In the genomic region with DNA sequence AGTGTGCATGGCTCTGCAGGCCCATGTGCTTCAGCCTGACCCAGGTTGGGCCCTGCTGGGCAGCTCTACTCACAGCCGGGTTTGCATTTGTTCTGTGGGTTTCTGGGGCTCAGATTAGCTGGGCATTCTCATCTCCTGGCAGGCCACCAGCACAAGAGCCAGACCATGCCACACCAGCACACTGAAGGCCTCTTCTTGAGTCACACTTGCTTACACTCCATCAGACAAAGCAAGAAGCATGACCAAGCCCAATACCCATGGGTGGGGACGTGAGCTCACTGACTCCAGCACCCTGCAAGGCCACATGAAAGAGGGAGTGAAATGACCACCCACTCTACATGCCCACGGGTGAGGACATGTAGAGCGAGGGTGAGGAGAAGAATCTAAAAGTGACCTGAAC, we compare ENCODE assay signal across 1 cellular context.
TF ChIP-seq lines count a peak whose summit lies in the region.

No MANE protein-coding gene starts in this region.

TF ChIP-seq in H1, 55 proteins besides CTCF, POLR2A, EP300 and RAD21:
- TF ChIP-seq TBP (IDR thresholded peaks at IDR 0.05; ENCODE audit: low read depth, low read length), result no peak
- TF ChIP-seq, protein P1, sequence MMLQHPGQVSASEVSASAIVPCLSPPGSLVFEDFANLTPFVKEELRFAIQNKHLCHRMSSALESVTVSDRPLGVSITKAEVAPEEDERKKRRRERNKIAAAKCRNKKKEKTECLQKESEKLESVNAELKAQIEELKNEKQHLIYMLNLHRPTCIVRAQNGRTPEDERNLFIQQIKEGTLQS (IDR thresholded peaks at IDR 0.05; ENCODE audit: insufficient read depth, low read depth, low read length), result no peak
- TF ChIP-seq, protein P2, sequence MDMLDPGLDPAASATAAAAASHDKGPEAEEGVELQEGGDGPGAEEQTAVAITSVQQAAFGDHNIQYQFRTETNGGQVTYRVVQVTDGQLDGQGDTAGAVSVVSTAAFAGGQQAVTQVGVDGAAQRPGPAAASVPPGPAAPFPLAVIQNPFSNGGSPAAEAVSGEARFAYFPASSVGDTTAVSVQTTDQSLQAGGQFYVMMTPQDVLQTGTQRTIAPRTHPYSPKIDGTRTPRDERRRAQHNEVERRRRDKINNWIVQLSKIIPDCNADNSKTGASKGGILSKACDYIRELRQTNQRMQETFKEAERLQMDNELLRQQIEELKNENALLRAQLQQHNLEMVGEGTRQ (IDR thresholded peaks at IDR 0.05; ENCODE audit: low read length), result no peak
- TF ChIP-seq ZNF274 (IDR thresholded peaks at IDR 0.05; ENCODE audit: borderline replicate concordance, extremely low read depth, low read length), result no peak
- TF ChIP-seq BCL11A (IDR thresholded peaks at IDR 0.05; ENCODE audit: low read depth in 2 of 2, low read length in 2 of 2), result no peak
- no peak for TF ChIP-seq CHD1 (IDR thresholded peaks at IDR 0.05; ENCODE audit: low read depth, low read length)
- no peak for TF ChIP-seq GTF2F1 (IDR thresholded peaks at IDR 0.05; ENCODE audit: borderline replicate concordance, low read depth, low read length)
- TF ChIP-seq KDM5A (IDR thresholded peaks at IDR 0.05; ENCODE audit: low read length), result no peak
- TF ChIP-seq JUN (IDR thresholded peaks at IDR 0.05; ENCODE audit: low read depth, low read length), result no peak
